8 cellular contexts compared by ENCODE assay signal in genomic region chr10:15860692-15861201, GRCh38. TPM values are rescaled to one million over a fixed set of nuclear protein-coding genes. Genes with fewer than 3 reads are reported as not detected.
DNase-seq lines count a peak whose midpoint lies in the region; ATAC-seq and TF ChIP-seq lines count a peak whose summit lies in the region.

No MANE protein-coding gene starts in this region.

- CTCF ChIA-PET in HEK293 (lab: Yijun Ruan, JAX) = interaction anchor here (0.6 kb wide), 1 partner anchor 241 kb away, joined by 3 read pairs; no protein-coding TSS in a partner anchor
- CTCF ChIA-PET in activated CD8-positive, alpha-beta T cell treated with anti-CD3 and anti-CD28 coated beads for 36 hours (lab: Charles Lee) = interaction anchor here (0.6 to 1.6 kb wide), 6 partner anchors 13 to 923 kb away, joined by 3 to 6 read pairs (median 3); no protein-coding TSS in a partner anchor

- no peak for DNase-seq in activated CD8-positive, alpha-beta T cell treated with anti-CD3 and anti-CD28 coated beads for 36 hours
- DNase-seq in iPS DF 6.9 (ENCODE audit: low read depth, low spot score) (no peak), NCI-H1105 treated with DMSO at 0.1 percent for 48 hours (lab: John Stamatoyannopoulos, UW) (no peak), NCI-H1694 treated with DMSO at 0.1 percent for 48 hours (lab: John Stamatoyannopoulos, UW) (no peak), NCI-H2171 treated with DMSO at 0.1 percent for 48 hours (lab: John Stamatoyannopoulos, UW) (no peak)
- DNase-seq in stimulated activated effector memory CD8-positive, alpha-beta T cell treated with anti-CD3 and anti-CD28 coated beads, Interleukin-12 subunit alpha, Interleukin-12 subunit beta, amount 100 ng/mL, for 72 hours (ENCODE audit: low spot score in 2 of 2) = no peak

- no peaks in the 10 kb centered on the region for H3K36me3 ChIP-seq in HEK293 (ENCODE audit: control insufficient read depth in 2 of 2, insufficient read depth in 1 of 2, low read length in 2 of 2)
- no peaks in the 10 kb centered on the region for H3K36me3 ChIP-seq in iPS DF 6.9 (ENCODE audit: control insufficient read depth, insufficient read depth, low read length)

- peaks cover 8% of the 10 kb centered on the region for H3K27me3 Mint-ChIP-seq in activated CD8-positive, alpha-beta T cell treated with anti-CD3 and anti-CD28 coated beads for 36 hours

- H3K9me3 ChIP-seq in HEK293 (ENCODE audit: control insufficient read depth, insufficient read depth, low read depth, low read length) (no peaks in the 10 kb centered on the region), iPS DF 6.9 (ENCODE audit: control insufficient read depth, insufficient read depth, low read length) (no peaks in the 10 kb centered on the region)

- peaks cover 23% of the 10 kb centered on the region for H3K4me1 Mint-ChIP-seq in activated CD8-positive, alpha-beta T cell treated with anti-CD3 and anti-CD28 coated beads for 36 hours (ENCODE audit: low read depth)
- peaks cover 19% of the 10 kb centered on the region for H3K4me1 Mint-ChIP-seq in stimulated activated effector memory CD8-positive, alpha-beta T cell treated with anti-CD3 and anti-CD28 coated beads, Interleukin-12 subunit alpha, Interleukin-12 subunit beta, amount 100 ng/mL, for 72 hours

- no CpG with 5 or more reads among the region's 8 CpGs for WGBS in iPS DF 6.9 (ENCODE audit: insufficient coverage, insufficient read length)

- H3K27ac ChIP-seq in HEK293 (ENCODE audit: extremely low read depth, low read depth, low read length) (peak overlapping the region; percentile 91; the same call in 1 of the 2 replicates), iPS DF 6.9 (ENCODE audit: low read length) (no peak overlapping the region)

- intact Hi-C loops in activated CD8-positive, alpha-beta T cell treated with anti-CD3 and anti-CD28 coated beads for 36 hours (cut with micrococcal nuclease) = no loop called here

- peaks cover 8% of the 10 kb centered on the region for H3K36me3 Mint-ChIP-seq in activated CD8-positive, alpha-beta T cell treated with anti-CD3 and anti-CD28 coated beads for 36 hours (ENCODE audit: low read depth)
- no peaks in the 10 kb centered on the region for H3K36me3 Mint-ChIP-seq in stimulated activated effector memory CD8-positive, alpha-beta T cell treated with anti-CD3 and anti-CD28 coated beads, Interleukin-12 subunit alpha, Interleukin-12 subunit beta, amount 100 ng/mL, for 72 hours

- H3K27me3 ChIP-seq in iPS DF 6.9 (ENCODE audit: control insufficient read depth, insufficient read depth, low read length) = no peaks in the 10 kb centered on the region; the same call in none of the 2 replicates

- H3K4me3 Mint-ChIP-seq in activated CD8-positive, alpha-beta T cell treated with anti-CD3 and anti-CD28 coated beads for 36 hours = peak overlapping the region; percentile 90
- peak overlapping the region; percentile 98 for H3K4me3 Mint-ChIP-seq in stimulated activated effector memory CD8-positive, alpha-beta T cell treated with anti-CD3 and anti-CD28 coated beads, Interleukin-12 subunit alpha, Interleukin-12 subunit beta, amount 100 ng/mL, for 72 hours

- POLR2A ChIA-PET in HEK293 (lab: Yijun Ruan, JAX) = interaction anchor here (0.6 to 1.3 kb wide), 2 partner anchors 683 to 957 kb away, joined by 3 to 10 read pairs; partner anchors contain the start of gene RSU1
- POLR2A ChIA-PET in activated CD8-positive, alpha-beta T cell treated with anti-CD3 and anti-CD28 coated beads for 36 hours (lab: Charles Lee) = no interaction called here

- ATAC-seq in activated CD8-positive, alpha-beta T cell treated with anti-CD3 and anti-CD28 coated beads for 36 hours = no peak
- ATAC-seq in stimulated activated effector memory CD8-positive, alpha-beta T cell treated with anti-CD3 and anti-CD28 coated beads, Interleukin-12 subunit alpha, Interleukin-12 subunit beta, amount 100 ng/mL, for 72 hours = peak; percentile 31
- no peak for ATAC-seq in HG02870 (IDR thresholded peaks at IDR 0.05; ENCODE audit: unreplicated experiment)

- H3K9me3 Mint-ChIP-seq in activated CD8-positive, alpha-beta T cell treated with anti-CD3 and anti-CD28 coated beads for 36 hours = no peaks in the 10 kb centered on the region
- no peaks in the 10 kb centered on the region for H3K9me3 Mint-ChIP-seq in stimulated activated effector memory CD8-positive, alpha-beta T cell treated with anti-CD3 and anti-CD28 coated beads, Interleukin-12 subunit alpha, Interleukin-12 subunit beta, amount 100 ng/mL, for 72 hours

- H3K4me1 ChIP-seq in HEK293 (ENCODE audit: control insufficient read depth, insufficient read depth, low read length) (peaks cover 18% of the 10 kb centered on the region), iPS DF 6.9 (ENCODE audit: control insufficient read depth, insufficient read depth, low read length) (no peaks in the 10 kb centered on the region)

- TF ChIP-seq CTCF in HEK293 (tag by site-specific recombination; IDR thresholded peaks at IDR 0.05) = no peak
- TF ChIP-seq CTCF in activated CD8-positive, alpha-beta T cell treated with anti-CD3 and anti-CD28 coated beads for 36 hours (IDR thresholded peaks at IDR 0.05) = no peak

- peak overlapping the region; percentile 93 for H3K27ac Mint-ChIP-seq in activated CD8-positive, alpha-beta T cell treated with anti-CD3 and anti-CD28 coated beads for 36 hours
- H3K27ac Mint-ChIP-seq in stimulated activated effector memory CD8-positive, alpha-beta T cell treated with anti-CD3 and anti-CD28 coated beads, Interleukin-12 subunit alpha, Interleukin-12 subunit beta, amount 100 ng/mL, for 72 hours = peak overlapping the region; percentile 94

- peak overlapping the region; percentile 71 for H3K4me3 ChIP-seq in HEK293 (ENCODE audit: low read depth, low read length)
- peak overlapping the region; percentile 57; the same call in 1 of the 2 replicates for H3K4me3 ChIP-seq in iPS DF 6.9 (ENCODE audit: low read length)

TF ChIP-seq in HEK293, 187 proteins besides CTCF, POLR2A, EP300 and RAD21:
- no peak for TF ChIP-seq ZNF843 (tag by site-specific recombination; IDR thresholded peaks at IDR 0.05)
- no peak for TF ChIP-seq ZNF391 (tag by site-specific recombination; IDR thresholded peaks at IDR 0.05; ENCODE audit: borderline replicate concordance, low read depth)
- peak; percentile 99 for TF ChIP-seq ZFP37 (tag by site-specific recombination; IDR thresholded peaks at IDR 0.05)
- no peak for TF ChIP-seq ZNF792 (tag by site-specific recombination; IDR thresholded peaks at IDR 0.05)
- TF ChIP-seq GLIS2 (tag by site-specific recombination; IDR thresholded peaks at IDR 0.05) = no peak
- TF ChIP-seq ZNF335 (tag by site-specific recombination; conservative IDR thresholded peaks at IDR 0.05) = peak; percentile 42; the same call in 1 of the 2 replicates

RNA-seq across cellular contexts. Expression of gene MINDY3, which starts 0.4 kb away (rescaled TPM):
- 10 to 100 TPM; 12.0 to 14.6 TPM for total RNA-seq in activated CD8-positive, alpha-beta T cell treated with anti-CD3 and anti-CD28 coated beads for 36 hours
